Comparison of ENCODE assay signal across 23 cellular contexts in the genomic region with DNA sequence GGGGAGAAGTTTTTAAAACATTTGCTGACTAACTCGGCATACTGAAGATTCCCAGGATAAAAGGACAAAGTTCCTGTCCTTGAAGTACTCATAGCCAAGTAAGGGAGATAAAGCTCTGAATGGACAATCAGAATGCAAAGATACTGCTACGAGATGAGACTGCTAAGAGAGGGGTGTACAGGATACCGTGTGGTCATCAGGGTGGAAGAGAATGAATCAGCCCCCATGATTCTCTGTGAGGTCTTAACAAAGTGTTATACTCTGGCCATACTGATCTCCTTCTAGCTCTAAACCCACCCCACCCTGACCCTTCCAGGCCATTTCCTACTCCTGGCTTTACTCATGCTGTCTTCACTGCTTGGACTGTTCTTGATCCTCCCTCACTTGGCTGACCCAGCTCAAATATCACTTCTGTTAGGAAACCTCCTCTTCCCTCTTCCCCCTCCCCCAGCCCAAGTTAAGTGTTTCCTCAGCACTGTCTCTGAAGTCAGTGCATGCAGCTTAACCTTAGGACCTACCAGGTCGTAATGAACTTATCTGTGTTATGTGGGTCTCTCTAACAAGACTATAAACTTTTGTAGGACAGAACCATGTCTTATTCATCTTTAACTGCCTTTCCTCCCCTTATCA. TPM values are rescaled to one million over a fixed set of nuclear protein-coding genes. Genes with fewer than 3 reads are reported as not detected.
DNase-seq lines count a peak whose midpoint lies in the region; ATAC-seq and TF ChIP-seq lines count a peak whose summit lies in the region.
"Had no signal": no experiment of that assay in that cellular context is flagged by ENCODE, and none has a peak within 500 bp of the region (broad histone marks: within the 10 kb centered on the region; RNA-seq: fewer than 3 reads in every experiment).

No MANE protein-coding gene starts in this region.

- WGBS in heart left ventricle, 4 donors, result 40 to 50% (median 47%) methylated on average over 4 of the region's 4 CpGs
- 26% methylated on average over 4 of the region's 4 CpGs for WGBS in hepatocyte (ENCODE audit: low lambda C conversion rate, missing lambda C conversion rate)

- TF ChIP-seq POLR2A in heart left ventricle (IDR thresholded peaks at IDR 0.05), result no peak

- H3K9me2 ChIP-seq in hepatocyte (replicated peaks; ENCODE audit: insufficient read depth), result no peaks in the 10 kb centered on the region

- H4K20me1 ChIP-seq in hepatocyte (ENCODE audit: insufficient read depth, poor library complexity, severe bottlenecking), result no peaks in the 10 kb centered on the region

- H3K27ac ChIP-seq in cardiac muscle cell, result peak overlapping the region; percentile 69
- H3K27ac ChIP-seq in heart left ventricle, result no peak overlapping the region
- H3K27ac ChIP-seq in hepatocyte, result peak overlapping the region; percentile 61
- H3K27ac ChIP-seq: BLaER1 treated with 17β-estradiol and CSF1 and Interleukin-3, amounts not matched to agents 10 nM and 100 nM; body of pancreas; skin epidermis; upper lobe of right lung had no signal

- H3K9me3 ChIP-seq in cardiac muscle cell (ENCODE audit: low read depth), result no peaks in the 10 kb centered on the region
- H3K9me3 ChIP-seq in heart left ventricle, result no peaks in the 10 kb centered on the region
- no peaks in the 10 kb centered on the region for H3K9me3 ChIP-seq in hepatocyte (ENCODE audit: low read depth)
- H3K9me3 ChIP-seq: BLaER1 treated with 17β-estradiol and CSF1 and Interleukin-3, amounts not matched to agents 10 nM and 100 nM; body of pancreas; upper lobe of right lung had no signal

- H3K27me3 ChIP-seq in cardiac muscle cell (no peaks in the 10 kb centered on the region), heart left ventricle (no peaks in the 10 kb centered on the region), hepatocyte (no peaks in the 10 kb centered on the region)
- H3K27me3 ChIP-seq: BLaER1 treated with 17β-estradiol and CSF1 and Interleukin-3, amounts not matched to agents 10 nM and 100 nM; body of pancreas; upper lobe of right lung had no signal

- peak overlapping the region; percentile 31 for H3K4me2 ChIP-seq in hepatocyte
- H3K4me2 ChIP-seq: BLaER1 treated with 17β-estradiol and CSF1 and Interleukin-3, amounts not matched to agents 10 nM and 100 nM had no signal

- ATAC-seq in heart left ventricle, result no peak
- ATAC-seq: body of pancreas, esophagus mucosa, upper lobe of right lung had no signal

- no peak overlapping the region for H2AFZ ChIP-seq in hepatocyte

- peak; percentile 56 to 74 for DNase-seq in cardiac muscle cell (ENCODE audit: low read depth in 1 of 2, low spot score in 1 of 2)
- DNase-seq in heart left ventricle, result no peak
- peak; percentile 93 for DNase-seq in amniotic epithelial cell (ENCODE audit: low read depth)
- DNase-seq in hepatocyte (ENCODE audit: low spot score), result peak; percentile 52
- no peak for DNase-seq in HCEC 1CT
- no peak for DNase-seq in activated CD8-positive, alpha-beta memory T cell treated with anti-CD3 and anti-CD28 coated beads, Interleukin-2, amount 50 U/mL, for 48 hours
- no peak for DNase-seq in NCI-H2107 treated with DMSO at 0.1 percent for 48 hours (lab: John Stamatoyannopoulos, UW; ENCODE audit: unreplicated experiment)
- DNase-seq in DMS79 treated with DMSO at 0.1 percent for 48 hours (lab: John Stamatoyannopoulos, UW), result no peak
- DNase-seq: activated B cell treated with CpG ODN at 0.5 μM for 24 hours; activated CD8-positive, alpha-beta memory T cell treated with anti-CD3 and anti-CD28 coated beads, Interleukin-2, amount 50 U/mL, for 4 hours; activated naive CD8-positive, alpha-beta T cell treated with anti-CD3 and anti-CD28 coated beads for 36 hours; body of pancreas; Calu3; glutamatergic neuron; MM.1S; NCI-H1417 treated with DMSO at 0.1 percent for 48 hours; NCI-H2081 treated with DMSO at 0.1 percent for 48 hours; NCI-H446 treated with DMSO at 0.1 percent for 48 hours; stimulated activated CD4-positive, alpha-beta T cell treated with anti-CD3 and anti-CD28 coated beads, Interleukin-1b, Interleukin-23, amount 100 ng/mL, for 48 hours; upper lobe of right lung had no signal

- H3K4me1 ChIP-seq in cardiac muscle cell (ENCODE audit: low read depth), result peaks cover 25% of the 10 kb centered on the region
- H3K4me1 ChIP-seq in heart left ventricle, result peaks cover 0 to 6% (median 0%) of the 10 kb centered on the region in 12 donors
- peaks cover 26% of the 10 kb centered on the region for H3K4me1 ChIP-seq in hepatocyte (ENCODE audit: insufficient read depth)
- H3K4me1 ChIP-seq: BLaER1 treated with 17β-estradiol and CSF1 and Interleukin-3, amounts not matched to agents 10 nM and 100 nM; upper lobe of right lung had no signal

- H3K79me2 ChIP-seq in hepatocyte, result no peaks in the 10 kb centered on the region

- no peaks in the 10 kb centered on the region for H3K36me3 ChIP-seq in cardiac muscle cell
- H3K36me3 ChIP-seq in heart left ventricle, result peaks cover 0 to 19% (median 0%) of the 10 kb centered on the region in 9 donors
- no peaks in the 10 kb centered on the region for H3K36me3 ChIP-seq in hepatocyte (replicated peaks; ENCODE audit: insufficient read depth, low read depth)
- H3K36me3 ChIP-seq: upper lobe of right lung had no signal

- intact Hi-C loops in heart left ventricle (cut with DNase I), result no loop called here

- H3K4me3 ChIP-seq in cardiac muscle cell (no peak overlapping the region), heart left ventricle (no peak overlapping the region), hepatocyte (no peak overlapping the region)
- H3K4me3 ChIP-seq: BLaER1 treated with 17β-estradiol and CSF1 and Interleukin-3, amounts not matched to agents 10 nM and 100 nM; body of pancreas; skin epidermis; upper lobe of right lung had no signal

- TF ChIP-seq CTCF in cardiac muscle cell (IDR thresholded peaks at IDR 0.05; ENCODE audit: low read depth, low read length) (no peak), heart left ventricle (IDR thresholded peaks at IDR 0.05) (no peak), hepatocyte (IDR thresholded peaks at IDR 0.05; ENCODE audit: poor library complexity) (no peak)

RNA-seq across cellular contexts. Expression of gene MAGOH, which starts 15.8 kb away (rescaled TPM):
- 30.9 and 36.6 TPM in 2 replicates for total RNA-seq in cardiac muscle cell
- 24.6 and 27.9 TPM in 2 replicates for polyA plus RNA-seq in cardiac muscle cell
- 10 to 100 TPM; 18.8 to 42.4 (median 21.6) TPM for total RNA-seq in heart left ventricle
- polyA plus RNA-seq in heart left ventricle, result 10 to 100 TPM; 63.4 to 74.2 TPM
- total RNA-seq in hepatocyte, result 28.4 and 31.8 TPM in 2 replicates
- polyA plus RNA-seq in hepatocyte, result 26.7 and 35.2 TPM in 2 replicates

RNA-seq across cellular contexts. Expression of gene CZIB, which starts 33.7 kb away (rescaled TPM):
- 49.7 and 62.2 TPM in 2 replicates for total RNA-seq in cardiac muscle cell
- 83.7 and 94.4 TPM in 2 replicates for polyA plus RNA-seq in cardiac muscle cell
- total RNA-seq in heart left ventricle, result 10 to 100 TPM; 39.4 to 52.1 (median 46.1) TPM
- polyA plus RNA-seq in heart left ventricle, result 10 to 100 TPM; 45.2 to 85.0 TPM
- total RNA-seq in hepatocyte, result 40.7 and 51.9 TPM in 2 replicates
- polyA plus RNA-seq in hepatocyte, result 53.9 and 61.0 TPM in 2 replicates

RNA-seq across cellular contexts. Expression of gene CPT2, which starts 57.5 kb away (rescaled TPM):
- 47.1 and 60.8 TPM in 2 replicates for total RNA-seq in cardiac muscle cell
- 52.3 and 60.1 TPM in 2 replicates for polyA plus RNA-seq in cardiac muscle cell
- 10 to 100 TPM; 24.2 to 62.3 (median 35.8) TPM for total RNA-seq in heart left ventricle
- 10 to 100 TPM; 14.7 to 19.6 TPM for polyA plus RNA-seq in heart left ventricle
- total RNA-seq in hepatocyte, result 25.0 and 29.3 TPM in 2 replicates
- 22.8 and 29.1 TPM in 2 replicates for polyA plus RNA-seq in hepatocyte

Comparison
In these comparisons a context has a peak if more than half of its experiments do, and no peak if none do; other contexts are left out.
1. DNase-seq: peak in cardiac muscle cell (2 of 2), amniotic epithelial cell (single experiment) and hepatocyte (single experiment); none in heart left ventricle (0 of 5), HCEC 1CT (single experiment), activated CD8-positive, alpha-beta memory T cell treated with anti-CD3 and anti-CD28 coated beads, Interleukin-2, amount 50 U/mL, for 48 hours (single experiment), NCI-H2107 treated with DMSO at 0.1 percent for 48 hours (single experiment) and DMS79 treated with DMSO at 0.1 percent for 48 hours (single experiment).
2. H3K27ac ChIP-seq: peak in cardiac muscle cell (single experiment) and hepatocyte (single experiment); none in heart left ventricle (0 of 12).